2 cellular contexts compared by ENCODE assay signal in the genomic region with DNA sequence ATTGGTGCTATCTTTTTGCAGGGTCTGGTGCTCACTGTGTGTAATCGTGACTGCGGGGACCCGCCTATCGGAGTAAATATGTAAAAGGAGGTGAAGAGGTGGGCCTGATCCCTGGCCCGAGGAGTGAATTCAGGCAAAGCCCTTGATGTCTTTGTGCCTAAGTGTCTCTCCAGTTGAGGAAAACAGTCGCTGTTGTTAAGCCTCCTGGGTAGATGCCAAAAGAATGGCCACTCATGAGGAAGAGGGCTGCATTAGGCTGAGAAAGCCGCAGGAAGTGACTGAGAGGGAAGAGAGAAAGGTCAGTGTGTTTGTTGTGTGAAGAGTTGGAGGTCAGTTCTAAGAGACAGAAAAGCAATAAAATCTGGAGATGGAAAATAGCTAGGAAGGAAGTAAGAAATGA.
TF ChIP-seq lines count a peak whose summit lies in the region.

No MANE protein-coding gene starts in this region.

TF ChIP-seq in HepG2, 621 proteins besides CTCF, POLR2A, EP300 and RAD21:
- TF ChIP-seq RXRB (CRISPR knock-in tag; IDR thresholded peaks at IDR 0.05; ENCODE audit: borderline replicate concordance): no peak
- TF ChIP-seq KLF6 (CRISPR knock-in tag; IDR thresholded peaks at IDR 0.05): no peak
- TF ChIP-seq SOX6 (IDR thresholded peaks at IDR 0.05): no peak
- TF ChIP-seq SOX6 (CRISPR knock-in tag; IDR thresholded peaks at IDR 0.05): no peak
- TF ChIP-seq NRL (CRISPR knock-in tag; IDR thresholded peaks at IDR 0.05; ENCODE audit: borderline replicate concordance): no peak
- TF ChIP-seq, protein P1, sequence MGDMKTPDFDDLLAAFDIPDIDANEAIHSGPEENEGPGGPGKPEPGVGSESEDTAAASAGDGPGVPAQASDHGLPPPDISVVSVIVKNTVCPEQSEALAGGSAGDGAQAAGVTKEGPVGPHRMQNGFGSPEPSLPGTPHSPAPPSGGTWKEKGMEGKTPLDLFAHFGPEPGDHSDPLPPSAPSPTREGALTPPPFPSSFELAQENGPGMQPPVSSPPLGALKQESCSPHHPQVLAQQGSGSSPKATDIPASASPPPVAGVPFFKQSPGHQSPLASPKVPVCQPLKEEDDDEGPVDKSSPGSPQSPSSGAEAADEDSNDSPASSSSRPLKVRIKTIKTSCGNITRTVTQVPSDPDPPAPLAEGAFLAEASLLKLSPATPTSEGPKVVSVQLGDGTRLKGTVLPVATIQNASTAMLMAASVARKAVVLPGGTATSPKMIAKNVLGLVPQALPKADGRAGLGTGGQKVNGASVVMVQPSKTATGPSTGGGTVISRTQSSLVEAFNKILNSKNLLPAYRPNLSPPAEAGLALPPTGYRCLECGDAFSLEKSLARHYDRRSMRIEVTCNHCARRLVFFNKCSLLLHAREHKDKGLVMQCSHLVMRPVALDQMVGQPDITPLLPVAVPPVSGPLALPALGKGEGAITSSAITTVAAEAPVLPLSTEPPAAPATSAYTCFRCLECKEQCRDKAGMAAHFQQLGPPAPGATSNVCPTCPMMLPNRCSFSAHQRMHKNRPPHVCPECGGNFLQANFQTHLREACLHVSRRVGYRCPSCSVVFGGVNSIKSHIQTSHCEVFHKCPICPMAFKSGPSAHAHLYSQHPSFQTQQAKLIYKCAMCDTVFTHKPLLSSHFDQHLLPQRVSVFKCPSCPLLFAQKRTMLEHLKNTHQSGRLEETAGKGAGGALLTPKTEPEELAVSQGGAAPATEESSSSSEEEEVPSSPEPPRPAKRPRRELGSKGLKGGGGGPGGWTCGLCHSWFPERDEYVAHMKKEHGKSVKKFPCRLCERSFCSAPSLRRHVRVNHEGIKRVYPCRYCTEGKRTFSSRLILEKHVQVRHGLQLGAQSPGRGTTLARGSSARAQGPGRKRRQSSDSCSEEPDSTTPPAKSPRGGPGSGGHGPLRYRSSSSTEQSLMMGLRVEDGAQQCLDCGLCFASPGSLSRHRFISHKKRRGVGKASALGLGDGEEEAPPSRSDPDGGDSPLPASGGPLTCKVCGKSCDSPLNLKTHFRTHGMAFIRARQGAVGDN (CRISPR knock-in tag; IDR thresholded peaks at IDR 0.05): no peak

TF ChIP-seq in WTC11, 78 proteins besides CTCF, POLR2A, EP300 and RAD21:
- TF ChIP-seq, protein P2, sequence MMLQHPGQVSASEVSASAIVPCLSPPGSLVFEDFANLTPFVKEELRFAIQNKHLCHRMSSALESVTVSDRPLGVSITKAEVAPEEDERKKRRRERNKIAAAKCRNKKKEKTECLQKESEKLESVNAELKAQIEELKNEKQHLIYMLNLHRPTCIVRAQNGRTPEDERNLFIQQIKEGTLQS (CRISPR knock-in tag; conservative IDR thresholded peaks at IDR 0.05): no peak
- TF ChIP-seq, protein P3, sequence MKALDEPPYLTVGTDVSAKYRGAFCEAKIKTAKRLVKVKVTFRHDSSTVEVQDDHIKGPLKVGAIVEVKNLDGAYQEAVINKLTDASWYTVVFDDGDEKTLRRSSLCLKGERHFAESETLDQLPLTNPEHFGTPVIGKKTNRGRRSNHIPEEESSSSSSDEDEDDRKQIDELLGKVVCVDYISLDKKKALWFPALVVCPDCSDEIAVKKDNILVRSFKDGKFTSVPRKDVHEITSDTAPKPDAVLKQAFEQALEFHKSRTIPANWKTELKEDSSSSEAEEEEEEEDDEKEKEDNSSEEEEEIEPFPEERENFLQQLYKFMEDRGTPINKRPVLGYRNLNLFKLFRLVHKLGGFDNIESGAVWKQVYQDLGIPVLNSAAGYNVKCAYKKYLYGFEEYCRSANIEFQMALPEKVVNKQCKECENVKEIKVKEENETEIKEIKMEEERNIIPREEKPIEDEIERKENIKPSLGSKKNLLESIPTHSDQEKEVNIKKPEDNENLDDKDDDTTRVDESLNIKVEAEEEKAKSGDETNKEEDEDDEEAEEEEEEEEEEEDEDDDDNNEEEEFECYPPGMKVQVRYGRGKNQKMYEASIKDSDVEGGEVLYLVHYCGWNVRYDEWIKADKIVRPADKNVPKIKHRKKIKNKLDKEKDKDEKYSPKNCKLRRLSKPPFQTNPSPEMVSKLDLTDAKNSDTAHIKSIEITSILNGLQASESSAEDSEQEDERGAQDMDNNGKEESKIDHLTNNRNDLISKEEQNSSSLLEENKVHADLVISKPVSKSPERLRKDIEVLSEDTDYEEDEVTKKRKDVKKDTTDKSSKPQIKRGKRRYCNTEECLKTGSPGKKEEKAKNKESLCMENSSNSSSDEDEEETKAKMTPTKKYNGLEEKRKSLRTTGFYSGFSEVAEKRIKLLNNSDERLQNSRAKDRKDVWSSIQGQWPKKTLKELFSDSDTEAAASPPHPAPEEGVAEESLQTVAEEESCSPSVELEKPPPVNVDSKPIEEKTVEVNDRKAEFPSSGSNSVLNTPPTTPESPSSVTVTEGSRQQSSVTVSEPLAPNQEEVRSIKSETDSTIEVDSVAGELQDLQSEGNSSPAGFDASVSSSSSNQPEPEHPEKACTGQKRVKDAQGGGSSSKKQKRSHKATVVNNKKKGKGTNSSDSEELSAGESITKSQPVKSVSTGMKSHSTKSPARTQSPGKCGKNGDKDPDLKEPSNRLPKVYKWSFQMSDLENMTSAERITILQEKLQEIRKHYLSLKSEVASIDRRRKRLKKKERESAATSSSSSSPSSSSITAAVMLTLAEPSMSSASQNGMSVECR (CRISPR knock-in tag; IDR thresholded peaks at IDR 0.05; ENCODE audit: borderline replicate concordance): no peak
- TF ChIP-seq NR2C2 (CRISPR knock-in tag; IDR thresholded peaks at IDR 0.05) (no peak), ELF4 (CRISPR knock-in tag; IDR thresholded peaks at IDR 0.05; ENCODE audit: low read depth) (no peak), SMAD4 (CRISPR knock-in tag; IDR thresholded peaks at IDR 0.05) (no peak), GRHL2 (CRISPR knock-in tag; IDR thresholded peaks at IDR 0.05; ENCODE audit: insufficient replicate concordance, severe bottlenecking) (no peak), ZNF138 (CRISPR knock-in tag; conservative IDR thresholded peaks at IDR 0.05) (no peak), NR1H2 (CRISPR knock-in tag; IDR thresholded peaks at IDR 0.05) (no peak), IRF2 (CRISPR knock-in tag; IDR thresholded peaks at IDR 0.05; ENCODE audit: borderline replicate concordance, low read depth) (no peak), ZNF423 (CRISPR knock-in tag; IDR thresholded peaks at IDR 0.05) (no peak), TEAD1 (CRISPR knock-in tag; IDR thresholded peaks at IDR 0.05) (no peak), ZNF263 (CRISPR knock-in tag; IDR thresholded peaks at IDR 0.05; ENCODE audit: low read depth) (no peak), FOXP1 (CRISPR knock-in tag; IDR thresholded peaks at IDR 0.05; ENCODE audit: borderline replicate concordance) (no peak), SP1 (CRISPR knock-in tag; conservative IDR thresholded peaks at IDR 0.05) (no peak), CREB1 (CRISPR knock-in tag; IDR thresholded peaks at IDR 0.05) (no peak), SOX15 (CRISPR knock-in tag; IDR thresholded peaks at IDR 0.05) (no peak)
- TF ChIP-seq, protein P4, sequence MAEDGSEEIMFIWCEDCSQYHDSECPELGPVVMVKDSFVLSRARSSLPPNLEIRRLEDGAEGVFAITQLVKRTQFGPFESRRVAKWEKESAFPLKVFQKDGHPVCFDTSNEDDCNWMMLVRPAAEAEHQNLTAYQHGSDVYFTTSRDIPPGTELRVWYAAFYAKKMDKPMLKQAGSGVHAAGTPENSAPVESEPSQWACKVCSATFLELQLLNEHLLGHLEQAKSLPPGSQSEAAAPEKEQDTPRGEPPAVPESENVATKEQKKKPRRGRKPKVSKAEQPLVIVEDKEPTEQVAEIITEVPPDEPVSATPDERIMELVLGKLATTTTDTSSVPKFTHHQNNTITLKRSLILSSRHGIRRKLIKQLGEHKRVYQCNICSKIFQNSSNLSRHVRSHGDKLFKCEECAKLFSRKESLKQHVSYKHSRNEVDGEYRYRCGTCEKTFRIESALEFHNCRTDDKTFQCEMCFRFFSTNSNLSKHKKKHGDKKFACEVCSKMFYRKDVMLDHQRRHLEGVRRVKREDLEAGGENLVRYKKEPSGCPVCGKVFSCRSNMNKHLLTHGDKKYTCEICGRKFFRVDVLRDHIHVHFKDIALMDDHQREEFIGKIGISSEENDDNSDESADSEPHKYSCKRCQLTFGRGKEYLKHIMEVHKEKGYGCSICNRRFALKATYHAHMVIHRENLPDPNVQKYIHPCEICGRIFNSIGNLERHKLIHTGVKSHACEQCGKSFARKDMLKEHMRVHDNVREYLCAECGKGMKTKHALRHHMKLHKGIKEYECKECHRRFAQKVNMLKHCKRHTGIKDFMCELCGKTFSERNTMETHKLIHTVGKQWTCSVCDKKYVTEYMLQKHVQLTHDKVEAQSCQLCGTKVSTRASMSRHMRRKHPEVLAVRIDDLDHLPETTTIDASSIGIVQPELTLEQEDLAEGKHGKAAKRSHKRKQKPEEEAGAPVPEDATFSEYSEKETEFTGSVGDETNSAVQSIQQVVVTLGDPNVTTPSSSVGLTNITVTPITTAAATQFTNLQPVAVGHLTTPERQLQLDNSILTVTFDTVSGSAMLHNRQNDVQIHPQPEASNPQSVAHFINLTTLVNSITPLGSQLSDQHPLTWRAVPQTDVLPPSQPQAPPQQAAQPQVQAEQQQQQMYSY (CRISPR knock-in tag; IDR thresholded peaks at IDR 0.05): no peak
- TF ChIP-seq, protein P5, sequence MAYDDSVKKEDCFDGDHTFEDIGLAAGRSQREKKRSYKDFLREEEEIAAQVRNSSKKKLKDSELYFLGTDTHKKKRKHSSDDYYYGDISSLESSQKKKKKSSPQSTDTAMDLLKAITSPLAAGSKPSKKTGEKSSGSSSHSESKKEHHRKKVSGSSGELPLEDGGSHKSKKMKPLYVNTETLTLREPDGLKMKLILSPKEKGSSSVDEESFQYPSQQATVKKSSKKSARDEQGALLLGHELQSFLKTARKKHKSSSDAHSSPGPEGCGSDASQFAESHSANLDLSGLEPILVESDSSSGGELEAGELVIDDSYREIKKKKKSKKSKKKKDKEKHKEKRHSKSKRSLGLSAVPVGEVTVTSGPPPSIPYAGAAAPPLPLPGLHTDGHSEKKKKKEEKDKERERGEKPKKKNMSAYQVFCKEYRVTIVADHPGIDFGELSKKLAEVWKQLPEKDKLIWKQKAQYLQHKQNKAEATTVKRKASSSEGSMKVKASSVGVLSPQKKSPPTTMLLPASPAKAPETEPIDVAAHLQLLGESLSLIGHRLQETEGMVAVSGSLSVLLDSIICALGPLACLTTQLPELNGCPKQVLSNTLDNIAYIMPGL (CRISPR knock-in tag; IDR thresholded peaks at IDR 0.05): no peak
- TF ChIP-seq, protein P6, sequence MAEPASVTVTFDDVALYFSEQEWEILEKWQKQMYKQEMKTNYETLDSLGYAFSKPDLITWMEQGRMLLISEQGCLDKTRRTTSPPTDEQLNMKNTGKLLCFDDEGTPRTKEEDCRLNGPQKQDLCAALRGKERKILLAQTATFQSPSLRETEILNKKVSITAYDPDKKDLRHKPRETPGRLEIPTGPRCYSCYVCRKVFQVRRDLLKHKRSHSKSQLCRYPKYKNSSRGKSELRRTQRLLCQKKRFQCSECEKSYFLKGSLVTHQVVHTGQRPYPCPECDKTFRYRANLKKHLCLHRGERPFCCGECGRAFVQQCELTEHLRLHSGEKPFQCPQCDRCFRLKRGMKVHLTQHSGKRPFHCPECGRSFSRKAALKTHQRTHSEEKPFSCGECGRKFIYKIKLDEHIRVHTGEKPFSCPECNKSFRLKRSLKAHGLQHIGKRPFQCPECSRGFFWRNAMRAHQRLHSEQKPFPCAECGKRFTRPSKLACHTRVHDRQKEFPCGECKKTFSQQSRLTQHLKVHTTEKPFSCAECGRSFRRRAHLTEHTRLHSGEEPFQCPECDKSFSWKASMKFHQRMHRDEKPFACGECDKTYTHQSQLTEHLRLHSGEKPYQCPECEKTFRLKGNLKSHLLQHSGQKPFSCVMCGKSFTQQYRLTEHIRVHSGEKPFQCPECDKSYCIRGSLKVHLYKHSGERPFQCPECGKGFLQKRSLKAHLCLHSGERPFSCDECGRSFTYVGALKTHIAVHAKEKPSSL (CRISPR knock-in tag; conservative IDR thresholded peaks at IDR 0.05): no peak
- TF ChIP-seq, protein P7, sequence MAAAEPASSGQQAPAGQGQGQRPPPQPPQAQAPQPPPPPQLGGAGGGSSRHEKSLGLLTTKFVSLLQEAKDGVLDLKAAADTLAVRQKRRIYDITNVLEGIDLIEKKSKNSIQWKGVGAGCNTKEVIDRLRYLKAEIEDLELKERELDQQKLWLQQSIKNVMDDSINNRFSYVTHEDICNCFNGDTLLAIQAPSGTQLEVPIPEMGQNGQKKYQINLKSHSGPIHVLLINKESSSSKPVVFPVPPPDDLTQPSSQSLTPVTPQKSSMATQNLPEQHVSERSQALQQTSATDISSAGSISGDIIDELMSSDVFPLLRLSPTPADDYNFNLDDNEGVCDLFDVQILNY (CRISPR knock-in tag; IDR thresholded peaks at IDR 0.05): no peak
TF ChIP-seq in WTC11: peak in this region for 0.
